8 cellular contexts compared by ENCODE assay signal in genomic region chr18:63320041-63320689, GRCh38. TPM values are rescaled to one million over a fixed set of nuclear protein-coding genes. Genes with fewer than 3 reads are reported as not detected.
A peak's percentile ranks its signal among the peaks of the same experiment; 100 is the strongest.
DNase-seq lines count a peak whose midpoint lies in the region; ATAC-seq, FAIRE-seq and TF ChIP-seq lines count a peak whose summit lies in the region.

No MANE protein-coding gene starts in this region.

- H3K4me2 ChIP-seq in osteoblast (ENCODE audit: insufficient read depth, low read length): peak overlapping the region; percentile 75

- peaks cover 26% of the 10 kb centered on the region for H3K36me3 Mint-ChIP-seq in activated naive CD4-positive, alpha-beta T cell treated with anti-CD3 and anti-CD28 coated beads for 36 hours (ENCODE audit: low read depth)

- H4K20me1 ChIP-seq in osteoblast (ENCODE audit: insufficient read depth, low read length): no peaks in the 10 kb centered on the region

- CTCF ChIA-PET in activated naive CD4-positive, alpha-beta T cell treated with anti-CD3 and anti-CD28 coated beads for 36 hours (lab: Charles Lee): interaction anchor here (1.0 to 5.0 kb wide), 11 partner anchors 13 to 303 kb away, joined by 3 to 84 read pairs (median 14); no protein-coding TSS in a partner anchor

- H2AFZ ChIP-seq in osteoblast (ENCODE audit: low read length): peak overlapping the region; percentile 86

- H3K27me3 ChIP-seq in osteoblast (ENCODE audit: insufficient read depth, low read length): peaks cover 23% of the 10 kb centered on the region
- no peaks in the 10 kb centered on the region for H3K27me3 ChIP-seq in thoracic aorta (replicated peaks; ENCODE audit: insufficient read depth)

- H3K36me3 ChIP-seq in osteoblast (ENCODE audit: insufficient read depth, low read length): no peaks in the 10 kb centered on the region
- H3K36me3 ChIP-seq in thoracic aorta: no peaks in the 10 kb centered on the region

- H3K27ac ChIP-seq in osteoblast (ENCODE audit: low read depth, low read length) (no peak overlapping the region), thoracic aorta (peak overlapping the region; percentile 84 to 87)

- peak; percentile 78 for ATAC-seq in thoracic aorta (ENCODE audit: insufficient number of reproducible peaks, low FRiP score, low read depth)

- intact Hi-C loops in activated naive CD4-positive, alpha-beta T cell treated with anti-CD3 and anti-CD28 coated beads for 36 hours (cut with micrococcal nuclease): loop anchor here (1.0 to 5.0 kb wide), 4 partner anchors 46 to 733 kb away; partner anchors contain the start of genes SERPINB8 and VPS4B

- TF ChIP-seq POLR2A in H54 (IDR thresholded peaks at IDR 0.05; ENCODE audit: low read depth, low read length): no peak

- H3K4me3 ChIP-seq in LNCaP clone FGC (ENCODE audit: low read depth, low read length) (peak overlapping the region; percentile 57), osteoblast (ENCODE audit: insufficient read depth, low read length) (peak overlapping the region; percentile 73), thoracic aorta (peak overlapping the region; percentile 92)

- no peaks in the 10 kb centered on the region for H3K9me3 Mint-ChIP-seq in activated naive CD4-positive, alpha-beta T cell treated with anti-CD3 and anti-CD28 coated beads for 36 hours

- H3K27ac Mint-ChIP-seq in activated naive CD4-positive, alpha-beta T cell treated with anti-CD3 and anti-CD28 coated beads for 36 hours: peak overlapping the region; percentile 90

- in situ Hi-C loops in SK-MEL-5 (cut with HindIII; ENCODE audit: low pct_unique_long_range_greater_than_20kb, low sequenced_read_pairs): no loop called here

- no peaks in the 10 kb centered on the region for H3K27me3 Mint-ChIP-seq in activated naive CD4-positive, alpha-beta T cell treated with anti-CD3 and anti-CD28 coated beads for 36 hours (ENCODE audit: low read depth)

- H3K9me3 ChIP-seq in osteoblast (ENCODE audit: low read depth, low read length) (no peaks in the 10 kb centered on the region), thoracic aorta (no peaks in the 10 kb centered on the region)

- peak overlapping the region; percentile 81 for H3K4me3 Mint-ChIP-seq in activated naive CD4-positive, alpha-beta T cell treated with anti-CD3 and anti-CD28 coated beads for 36 hours

- no peaks in the 10 kb centered on the region for H3K79me2 ChIP-seq in osteoblast (ENCODE audit: insufficient read depth, low read length)

- peak; percentile 80 for DNase-seq in ELR (ENCODE audit: low read depth)
- peak; percentile 60 for DNase-seq in H54 (ENCODE audit: insufficient read length, low spot score)
- peak; percentile 43 for DNase-seq in LNCaP clone FGC (ENCODE audit: low read depth)
- peak; percentile 82 for DNase-seq in SK-MEL-5 (ENCODE audit: low read depth, low spot score)
- peak; percentile 88 for DNase-seq in activated naive CD4-positive, alpha-beta T cell treated with anti-CD3 and anti-CD28 coated beads for 36 hours
- peak; percentile 89 for DNase-seq in globus pallidus (ENCODE audit: low spot score)
- peak; percentile 98 for DNase-seq in osteoblast (ENCODE audit: insufficient read length, low spot score, missing footprints)
- DNase-seq in thoracic aorta (ENCODE audit: low spot score): peak; percentile 72

- peaks cover 25% of the 10 kb centered on the region for H3K4me1 Mint-ChIP-seq in activated naive CD4-positive, alpha-beta T cell treated with anti-CD3 and anti-CD28 coated beads for 36 hours (ENCODE audit: low read depth)

- peaks cover 16% of the 10 kb centered on the region for H3K4me1 ChIP-seq in osteoblast (ENCODE audit: insufficient read depth, low read length)
- H3K4me1 ChIP-seq in thoracic aorta (ENCODE audit: control insufficient read depth in 1 of 2, low read depth in 2 of 2): peaks cover 10 to 43% of the 10 kb centered on the region in 2 donors

- no peak for FAIRE-seq in H54 (lab: Jason Lieb, UNC)

- TF ChIP-seq CTCF in LNCaP clone FGC (IDR thresholded peaks at IDR 0.05; ENCODE audit: control insufficient read depth, extremely low read depth, insufficient read depth) (peak; percentile 38), osteoblast (IDR thresholded peaks at IDR 0.05; ENCODE audit: extremely low read depth, low read depth, low read length) (no peak), thoracic aorta (IDR thresholded peaks at IDR 0.05) (no peak)

RNA-seq across cellular contexts. Expression of gene BCL2, which starts 0.6 kb away (rescaled TPM):
- 8.6 and 9.2 TPM in 2 replicates for total RNA-seq in SK-MEL-5 (2014; rRNA removed; shearing (Covaris generic))
- 6.8 and 8.8 TPM in 2 replicates for polyA plus RNA-seq in SK-MEL-5 (2015; cell fraction: cytosol; rRNA removed)
- 4.5 and 7.7 TPM in 2 replicates for polyA plus RNA-seq in SK-MEL-5 (2015; cell fraction: nucleus; rRNA removed)
- 10 to 100 TPM; 48.4 to 49.6 TPM for total RNA-seq in activated naive CD4-positive, alpha-beta T cell treated with anti-CD3 and anti-CD28 coated beads for 36 hours
- total RNA-seq in osteoblast (10.6 and 11.9 TPM in 2 replicates), thoracic aorta (10 to 100 TPM; 22.9 to 29.3 TPM)

RNA-seq across cellular contexts. Expression of gene KDSR, which starts 46.8 kb away (rescaled TPM):
- 27.6 TPM in 2 replicates for total RNA-seq in SK-MEL-5 (2014; rRNA removed; shearing (Covaris generic))
- polyA plus RNA-seq in SK-MEL-5 (2015; cell fraction: cytosol; rRNA removed): 45.4 and 59.5 TPM in 2 replicates
- 25.0 and 32.6 TPM in 2 replicates for polyA plus RNA-seq in SK-MEL-5 (2015; cell fraction: nucleus; rRNA removed)
- 10 to 100 TPM; 75.2 to 81.5 TPM for total RNA-seq in activated naive CD4-positive, alpha-beta T cell treated with anti-CD3 and anti-CD28 coated beads for 36 hours
- 46.3 and 53.0 TPM in 2 replicates for total RNA-seq in osteoblast
- 10 to 100 TPM; 46.2 to 72.4 TPM for total RNA-seq in thoracic aorta

Comparison
In these comparisons a context has a peak if more than half of its experiments do, and no peak if none do; other contexts are left out.
1. DNase-seq: peak in every context shown above with its lines; median percentile 98 in osteoblast; 89 in globus pallidus; 88 in activated naive CD4-positive, alpha-beta T cell treated with anti-CD3 and anti-CD28 coated beads for 36 hours; 82 in SK-MEL-5; 80 in ELR; 72 in thoracic aorta; 60 in H54; 43 in LNCaP clone FGC.